In the genomic region with DNA sequence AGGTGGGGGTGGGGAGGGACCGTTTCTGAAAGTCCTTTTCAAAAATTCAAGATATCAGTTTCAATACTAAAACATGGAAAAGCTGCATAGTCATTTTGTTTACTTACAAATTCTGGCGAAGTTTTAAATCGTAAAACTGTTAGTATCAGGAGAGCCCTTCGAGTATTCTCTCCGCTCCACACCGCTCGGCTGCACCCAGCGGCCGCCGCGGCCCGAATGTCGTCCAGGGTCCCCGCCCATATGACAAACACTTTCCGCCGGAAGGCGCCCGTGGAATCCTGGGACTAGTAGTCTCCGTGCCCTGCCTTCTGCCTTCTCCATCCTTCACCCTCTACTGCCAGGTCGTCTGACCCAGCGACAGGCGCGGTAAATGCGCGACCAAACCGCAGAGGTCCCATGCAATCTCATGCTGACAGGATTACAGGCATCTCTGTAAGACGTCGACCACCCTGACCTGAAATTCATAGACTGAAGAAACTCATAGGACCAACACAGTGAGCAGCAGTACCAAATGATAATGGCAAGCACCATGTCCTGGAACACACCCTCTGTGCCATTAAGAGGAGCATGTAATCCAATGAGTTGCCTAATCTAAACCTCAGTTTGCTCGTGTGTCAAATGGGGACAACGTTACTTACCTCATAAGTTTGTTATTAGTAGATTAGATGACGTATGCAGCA, we compare ENCODE assay signal across 8 cellular contexts. TPM values are rescaled to one million over a fixed set of nuclear protein-coding genes. Genes with fewer than 3 reads are reported as not detected.
DNase-seq lines count a peak whose midpoint lies in the region; ATAC-seq, FAIRE-seq and TF ChIP-seq lines count a peak whose summit lies in the region.

A gene (minus strand): TSS at position 218 of the 680 bp plus-strand sequence. CDS start 25,138 bp downstream, outside the sequence.

- H3K27ac ChIP-seq in HUES64 (ENCODE audit: low read depth, low read length) (no peak within 1 kb of the TSS), epithelial cell of prostate (peak within 1 kb of the TSS; percentile 58)

- ATAC-seq in GM21447 (IDR thresholded peaks at IDR 0.05; ENCODE audit: unreplicated experiment) = peak; percentile 57

- FAIRE-seq in D721Med (lab: Jason Lieb, UNC) = peak; percentile 69

- peaks cover 7% of the 10 kb centered on the region; the same call in 1 of the 2 replicates for H3K4me1 ChIP-seq in HUES64 (ENCODE audit: insufficient read depth, low read length)

- peak within 1 kb of the TSS; percentile 81 for H3K9ac ChIP-seq in HUES64 (ENCODE audit: low read depth, low read length)

- TF ChIP-seq CTCF in D721Med (IDR thresholded peaks at IDR 0.05; ENCODE audit: insufficient read depth, missing control alignments) = no peak

- WGBS in HUES64 = 3% methylated on average over 30 of the region's 31 CpGs

- peaks cover 30% of the 10 kb centered on the region for H3K36me3 ChIP-seq in HUES64 (ENCODE audit: insufficient read depth, low read length)

- H3K27me3 ChIP-seq in HUES64 (ENCODE audit: insufficient read depth, low read length) = no peaks in the 10 kb centered on the region

- H3K9me3 ChIP-seq in HUES64 (ENCODE audit: insufficient read depth, low read depth, low read length) = no peaks in the 10 kb centered on the region

- H3K4me3 ChIP-seq in HUES64 (ENCODE audit: low read length) = peak within 1 kb of the TSS; percentile 87

- peak; percentile 87 for DNase-seq in D721Med (ENCODE audit: insufficient read length, low spot score)
- DNase-seq in OCI-M2 (lab: John Stamatoyannopoulos, UW; ENCODE audit: unreplicated experiment) = peak; percentile 45
- peak; percentile 84 for DNase-seq in activated T-cell treated with anti-CD3 and anti-CD28 coated beads for 4 hours
- peak; percentile 16 for DNase-seq in epithelial cell of prostate (ENCODE audit: low read depth, low spot score)
- peak; percentile 91 for DNase-seq in mucosa of gallbladder (ENCODE audit: low spot score)
- DNase-seq in stimulated activated CD8-positive, alpha-beta memory T cell treated with anti-CD3 and anti-CD28 coated beads, Interleukin-4, amount 100 ng/mL, for 48 hours = peak; percentile 94

RNA-seq across cellular contexts. Expression of the gene that starts here (rescaled TPM):
- polyA plus RNA-seq in HUES64 (2013, experiment 1 of 2) = 23.9 TPM
- 25.9 TPM for polyA plus RNA-seq in HUES64 (2013, experiment 2 of 2)
- 99.8 TPM for total RNA-seq in mucosa of gallbladder

Comparison
In these comparisons a context has a peak if more than half of its experiments do, and no peak if none do; other contexts are left out.
1. DNase-seq: peak in every context shown above with its lines; median percentile 94 in stimulated activated CD8-positive, alpha-beta memory T cell treated with anti-CD3 and anti-CD28 coated beads, Interleukin-4, amount 100 ng/mL, for 48 hours; 91 in mucosa of gallbladder; 87 in D721Med; 84 in activated T-cell treated with anti-CD3 and anti-CD28 coated beads for 4 hours; 45 in OCI-M2; 16 in epithelial cell of prostate.